Comparison of ENCODE assay signal across 9 cellular contexts in the genomic region with DNA sequence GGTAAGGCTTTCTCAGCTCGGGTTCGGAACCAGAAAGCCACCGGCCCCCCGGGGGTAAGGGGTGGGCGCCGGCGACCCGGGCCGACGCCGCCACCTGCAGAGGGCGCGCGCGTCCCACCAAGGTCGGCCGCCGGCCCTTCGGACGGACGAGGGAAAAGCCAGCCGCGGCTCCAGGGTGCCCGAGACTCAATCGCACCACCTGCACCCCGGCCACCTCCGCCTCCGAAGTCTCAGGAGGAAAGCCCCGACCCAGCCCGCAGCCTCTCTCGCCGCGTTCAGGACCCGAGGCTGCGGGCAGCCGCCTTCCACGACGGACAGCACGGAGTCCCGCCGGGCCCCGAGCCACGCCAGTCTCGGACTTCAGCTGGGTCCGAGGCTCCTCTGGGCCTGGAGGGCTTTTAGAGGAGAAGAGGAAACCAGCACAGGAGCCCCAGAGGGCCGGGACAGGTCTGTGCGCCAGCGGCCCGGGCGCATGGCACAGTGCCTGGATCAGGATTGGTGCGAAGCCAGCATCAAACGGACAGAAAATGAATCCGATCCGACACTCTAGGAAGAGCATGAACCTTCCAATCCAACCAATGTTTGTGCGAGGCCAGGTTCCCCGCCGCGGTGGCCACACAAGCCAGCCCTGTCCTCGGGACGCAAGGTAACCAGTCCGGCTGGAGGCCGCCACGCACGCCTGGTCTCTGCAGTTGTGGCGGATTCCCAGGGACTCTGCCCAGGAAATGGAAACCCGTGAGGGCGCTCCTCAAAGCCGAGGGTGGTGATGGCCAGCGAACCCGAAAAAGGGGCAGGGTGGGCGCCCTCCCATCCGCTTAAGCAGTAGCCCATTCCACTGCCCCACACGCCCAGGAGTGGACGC. TPM values are rescaled to one million over a fixed set of nuclear protein-coding genes. Genes with fewer than 3 reads are reported as not detected.
DNase-seq lines count a peak whose midpoint lies in the region; ATAC-seq and TF ChIP-seq lines count a peak whose summit lies in the region.
"Had no signal": no experiment of that assay in that cellular context is flagged by ENCODE, and none has a peak within 500 bp of the region (broad histone marks: within the 10 kb centered on the region; RNA-seq: fewer than 3 reads in every experiment).

No MANE protein-coding gene starts in this region.

- peaks cover 14 to 98% of the 10 kb centered on the region in 2 donors for H3K27me3 ChIP-seq in tibial nerve

- H3K9me3 Mint-ChIP-seq in IgD-negative memory B cell (no peaks in the 10 kb centered on the region), brain (no peaks in the 10 kb centered on the region)
- H3K9me3 Mint-ChIP-seq in T-helper 2 cell treated with Interferon-gamma antibody and Interleukin-4, amounts not matched to agents 5 μg/mL and 100 μg/mL, for 36 hours: no peaks in the 10 kb centered on the region

- no peak overlapping the region for H3K27ac ChIP-seq in tibial nerve

- peak overlapping the region; percentile 55; the same call in 1 of the 2 replicates for H3K9ac ChIP-seq in ES-I3 (ENCODE audit: low read depth, low read length)

- no peaks in the 10 kb centered on the region for H3K9me3 ChIP-seq in ES-I3 (ENCODE audit: control insufficient read depth, insufficient read depth, low read length)
- no peaks in the 10 kb centered on the region for H3K9me3 ChIP-seq in tibial nerve

- no peaks in the 10 kb centered on the region for H3K36me3 ChIP-seq in ES-I3 (ENCODE audit: insufficient read depth, low read length)
- H3K36me3 ChIP-seq in tibial nerve: peaks cover 0 to 14% (median 0%) of the 10 kb centered on the region in 3 donors

- peaks cover 19% of the 10 kb centered on the region for H3K4me1 ChIP-seq in ES-I3 (ENCODE audit: insufficient read depth, low read length)
- peaks cover 0 to 44% (median 24%) of the 10 kb centered on the region in 4 donors for H3K4me1 ChIP-seq in tibial nerve

- H3K4me1 Mint-ChIP-seq in IgD-negative memory B cell (peaks cover 0 to 4% (median 3%) of the 10 kb centered on the region in 3 donors), brain (peaks cover 70% of the 10 kb centered on the region)
- peaks cover 2% of the 10 kb centered on the region for H3K4me1 Mint-ChIP-seq in T-helper 2 cell treated with Interferon-gamma antibody and Interleukin-4, amounts not matched to agents 5 μg/mL and 100 μg/mL, for 36 hours (ENCODE audit: low read depth)

- H3K36me3 Mint-ChIP-seq in IgD-negative memory B cell (peaks cover 2% of the 10 kb centered on the region), brain (peaks cover 6% of the 10 kb centered on the region)
- peaks cover 11% of the 10 kb centered on the region for H3K36me3 Mint-ChIP-seq in T-helper 2 cell treated with Interferon-gamma antibody and Interleukin-4, amounts not matched to agents 5 μg/mL and 100 μg/mL, for 36 hours (ENCODE audit: low read depth)

- TF ChIP-seq EP300 in tibial nerve (IDR thresholded peaks at IDR 0.05): no peak

- H3K4me3 ChIP-seq in tibial nerve: peak overlapping the region in 1 of 4 donors; percentile 19

- intact Hi-C loops in left colon (cut with DNase I, micrococcal nuclease): loop anchor here in 1 of 2 donors (10.0 kb wide), 1 partner anchor 205 kb away; no protein-coding TSS in a partner anchor

- H3K27ac Mint-ChIP-seq in IgD-negative memory B cell (peak overlapping the region in 2 of 3 donors; percentile 23 to 53), brain (no peak overlapping the region)
- no peak overlapping the region for H3K27ac Mint-ChIP-seq in T-helper 2 cell treated with Interferon-gamma antibody and Interleukin-4, amounts not matched to agents 5 μg/mL and 100 μg/mL, for 36 hours

- H3K27me3 Mint-ChIP-seq in IgD-negative memory B cell (peaks cover 48% of the 10 kb centered on the region), brain (peaks cover 40% of the 10 kb centered on the region)
- peaks cover 54% of the 10 kb centered on the region for H3K27me3 Mint-ChIP-seq in T-helper 2 cell treated with Interferon-gamma antibody and Interleukin-4, amounts not matched to agents 5 μg/mL and 100 μg/mL, for 36 hours (ENCODE audit: low read depth)

- 9 to 17% methylated on average over 24 to 72 of the region's 74 CpGs for WGBS in tibial nerve, 2 donors

- TF ChIP-seq CTCF in brain (conservative IDR thresholded peaks at IDR 0.05) (peak; percentile 79 to 90), tibial nerve (IDR thresholded peaks at IDR 0.05) (peak; percentile 76 to 92 (median 88))

- no peak for TF ChIP-seq POLR2A in tibial nerve (IDR thresholded peaks at IDR 0.05)

- DNase-seq in left colon: peak in 1 of 2 donors; percentile 62
- no peak for DNase-seq in tibial nerve (ENCODE audit: low spot score in 2 of 2)
- no peak for DNase-seq in superior temporal gyrus (ENCODE audit: extremely low spot score)
- DNase-seq in DMS153 (lab: John Stamatoyannopoulos, UW): no peak
- DNase-seq in T-helper 2 cell treated with Interferon-gamma antibody and Interleukin-4, amounts not matched to agents 5 μg/mL and 100 μg/mL, for 36 hours (ENCODE audit: low spot score): no peak

- peak; percentile 67 for ATAC-seq in left colon

- H3K4me3 Mint-ChIP-seq in IgD-negative memory B cell: no peak overlapping the region
- peak overlapping the region in 3 of 5 experiments; percentile 27 to 55 (median 55) for H3K4me3 Mint-ChIP-seq in brain
- H3K4me3 Mint-ChIP-seq in T-helper 2 cell treated with Interferon-gamma antibody and Interleukin-4, amounts not matched to agents 5 μg/mL and 100 μg/mL, for 36 hours: no peak overlapping the region

RNA-seq across cellular contexts. Expression of a gene that starts 6.7 kb away (rescaled TPM):
- polyA plus RNA-seq in IgD-negative memory B cell (3.2 TPM), brain (ENCODE audit: insufficient read depth, low read depth, low replicate concordance) (9.4 TPM)
- total RNA-seq in left colon (1 to 10 TPM; 4.0 to 6.5 TPM), tibial nerve (1 to 10 TPM in 1 of 4 donors, under 1 TPM in 2, not detected in 1; 0.84 to 4.2 (median 0.87) TPM)

RNA-seq across cellular contexts. Expression of a gene that starts 12.2 kb away (rescaled TPM):
- polyA plus RNA-seq in IgD-negative memory B cell: 0.26 TPM
- polyA plus RNA-seq in brain (ENCODE audit: insufficient read depth, low read depth, low replicate concordance): 36.4 TPM
- total RNA-seq in left colon: under 1 TPM; 0.49 to 0.78 TPM
- total RNA-seq in tibial nerve: 1 to 10 TPM; 2.4 to 5.9 (median 4.5) TPM

RNA-seq across cellular contexts. Expression of a gene that starts 49.1 kb away (rescaled TPM):
- polyA plus RNA-seq in IgD-negative memory B cell: 4.1 TPM
- polyA plus RNA-seq in brain (ENCODE audit: insufficient read depth, low read depth, low replicate concordance): 30.6 TPM
- 10 to 100 TPM; 12.1 to 14.5 TPM for total RNA-seq in left colon
- 10 to 100 TPM; 11.6 to 15.3 (median 14.4) TPM for total RNA-seq in tibial nerve

RNA-seq across cellular contexts. Expression of a gene that starts 59.4 kb away (rescaled TPM):
- 0.89 TPM for polyA plus RNA-seq in IgD-negative memory B cell
- polyA plus RNA-seq in brain (ENCODE audit: insufficient read depth, low read depth, low replicate concordance): not detected
- under 1 TPM in 1 of 2 donors, not detected in 1; 0.17 TPM for total RNA-seq in left colon
- not detected for total RNA-seq in tibial nerve
- total RNA-seq: renal cortical epithelial cell had no signal

Comparison
In these comparisons a context has a peak if more than half of its experiments do, and no peak if none do; other contexts are left out.
1. H3K27ac Mint-ChIP-seq: peak in IgD-negative memory B cell (2 of 3); none in brain (0 of 5) and T-helper 2 cell treated with Interferon-gamma antibody and Interleukin-4, amounts not matched to agents 5 μg/mL and 100 μg/mL, for 36 hours (single experiment).
2. H3K4me3 Mint-ChIP-seq: peak in brain (3 of 5); none in IgD-negative memory B cell (0 of 4) and T-helper 2 cell treated with Interferon-gamma antibody and Interleukin-4, amounts not matched to agents 5 μg/mL and 100 μg/mL, for 36 hours (single experiment).